ENCODE assay signal across 9 cellular contexts in the genomic region with DNA sequence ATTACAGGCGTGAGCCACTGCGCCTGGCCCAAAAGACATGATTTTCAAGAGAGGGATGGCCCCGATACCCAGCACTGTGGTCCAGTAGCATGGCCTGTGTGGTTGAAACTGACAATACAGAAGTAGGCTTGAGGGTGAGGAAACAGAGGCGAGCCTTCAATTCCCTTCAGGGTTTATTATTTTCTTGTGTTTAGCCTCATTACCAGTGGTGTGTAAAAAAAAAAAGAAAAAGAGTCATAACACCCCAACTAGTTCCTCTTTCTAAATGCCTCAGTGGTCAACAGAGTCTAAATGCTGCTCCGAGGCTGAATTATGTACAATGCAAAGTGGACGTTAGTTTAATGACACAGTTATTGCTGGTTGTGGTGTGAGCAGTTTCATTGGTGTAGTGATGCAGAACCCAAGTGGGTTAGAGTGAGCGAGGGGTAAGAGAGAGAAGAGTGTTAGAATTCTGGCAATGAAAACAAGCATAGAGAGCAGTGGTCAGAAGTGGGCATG. TPM values are rescaled to one million over a fixed set of nuclear protein-coding genes. Genes with fewer than 3 reads are reported as not detected.
DNase-seq lines count a peak whose midpoint lies in the region; ATAC-seq, FAIRE-seq and TF ChIP-seq lines count a peak whose summit lies in the region.
"Had no signal": no experiment of that assay in that cellular context is flagged by ENCODE, and none has a peak within 500 bp of the region (broad histone marks: within the 10 kb centered on the region; RNA-seq: fewer than 3 reads in every experiment).

No MANE protein-coding gene starts in this region.

- H3K4me2 ChIP-seq in Karpas-422 (ENCODE audit: low read depth, low read length, poor library complexity, severe bottlenecking), result peak overlapping the region; percentile 61

- intact Hi-C loops in prostate gland (cut with DNase I) (no loop called here), posterior vena cava (cut with DNase I) (no loop called here), kidney (cut with DNase I) (no loop called here)

- TF ChIP-seq POLR2A in prostate gland (IDR thresholded peaks at IDR 0.05), result no peak

- no peak for FAIRE-seq in kidney (lab: Jason Lieb, UNC)

- peaks cover 4% of the 10 kb centered on the region; the same call in 1 of the 2 replicates for H3K36me3 ChIP-seq in Karpas-422 (ENCODE audit: insufficient read depth, low read length)
- H3K36me3 ChIP-seq in neutrophil, result peaks cover 15% of the 10 kb centered on the region
- no peaks in the 10 kb centered on the region for H3K36me3 ChIP-seq in prostate gland
- peaks cover 2 to 3% of the 10 kb centered on the region in 2 donors for H3K36me3 ChIP-seq in kidney (ENCODE audit: control insufficient read depth in 1 of 2, insufficient read depth in 2 of 2, low read length in 2 of 2)

- no peaks in the 10 kb centered on the region for H3K9me3 ChIP-seq in Karpas-422 (ENCODE audit: low read length)
- H3K9me3 ChIP-seq in neutrophil, result no peaks in the 10 kb centered on the region
- no peaks in the 10 kb centered on the region for H3K9me3 ChIP-seq in prostate gland
- no peaks in the 10 kb centered on the region for H3K9me3 ChIP-seq in kidney (ENCODE audit: control insufficient read depth in 1 of 2, low read length in 2 of 2)

- H2AFZ ChIP-seq in Karpas-422 (ENCODE audit: low read length), result no peak overlapping the region

- H3K79me2 ChIP-seq in Karpas-422 (ENCODE audit: low read length), result peaks cover 39% of the 10 kb centered on the region

- H3K27me3 ChIP-seq in Karpas-422 (ENCODE audit: low read length) (no peaks in the 10 kb centered on the region), neutrophil (no peaks in the 10 kb centered on the region), prostate gland (replicated peaks; ENCODE audit: insufficient read depth) (no peaks in the 10 kb centered on the region)

- WGBS in prostate gland, result 91% methylated on average over 7 of the region's 7 CpGs

- TF ChIP-seq CTCF in neutrophil (IDR thresholded peaks at IDR 0.05), result no peak
- no peak for TF ChIP-seq CTCF in prostate gland (IDR thresholded peaks at IDR 0.05)
- no peak for TF ChIP-seq CTCF in kidney (IDR thresholded peaks at IDR 0.05; ENCODE audit: borderline replicate concordance, extremely low read depth, insufficient read depth)

- DNase-seq in Karpas-422, result peak; percentile 95
- no peak for DNase-seq in prostate gland (ENCODE audit: low spot score)
- no peak for DNase-seq in SHP77 treated with DMSO at 0.1 percent for 48 hours (lab: John Stamatoyannopoulos, UW)
- no peak for DNase-seq in posterior vena cava (ENCODE audit: low spot score)
- DNase-seq in kidney, result no peak
- DNase-seq: stimulated activated CD4-positive, alpha-beta T cell treated with anti-CD3 and anti-CD28 coated beads, Interleukin-15, amount 100 ng/mL, for 24 hours had no signal

- peak; percentile 99 for ATAC-seq in GM18909 (IDR thresholded peaks at IDR 0.05; ENCODE audit: poor library complexity, unreplicated experiment)
- peak; percentile 99 for ATAC-seq in HG02642 (IDR thresholded peaks at IDR 0.05; ENCODE audit: poor library complexity, unreplicated experiment)

- no peaks in the 10 kb centered on the region for H3K9me2 ChIP-seq in Karpas-422 (replicated peaks; ENCODE audit: insufficient read depth, low read length)

- H3K4me1 ChIP-seq in Karpas-422 (ENCODE audit: low read length), result peaks cover 55% of the 10 kb centered on the region
- no peaks in the 10 kb centered on the region for H3K4me1 ChIP-seq in neutrophil (ENCODE audit: control insufficient read depth in 1 of 2, insufficient read depth in 1 of 2, low read depth in 1 of 2, low read length in 1 of 2)
- no peaks in the 10 kb centered on the region for H3K4me1 ChIP-seq in prostate gland (replicated peaks)
- peaks cover 0 to 4% of the 10 kb centered on the region in 2 donors for H3K4me1 ChIP-seq in kidney (ENCODE audit: control insufficient read depth in 1 of 2, insufficient read depth in 1 of 2, low read depth in 1 of 2, low read length in 2 of 2)

- H3K4me3 ChIP-seq in Karpas-422 (ENCODE audit: low read length), result peak overlapping the region; percentile 51
- H3K4me3 ChIP-seq in neutrophil (ENCODE audit: low read depth in 1 of 2, low read length in 1 of 2), result no peak overlapping the region
- no peak overlapping the region for H3K4me3 ChIP-seq in prostate gland
- H3K4me3 ChIP-seq in kidney (ENCODE audit: low read length in 2 of 2), result no peak overlapping the region

- H3K9ac ChIP-seq in Karpas-422 (ENCODE audit: low read length) (peak overlapping the region; percentile 60), kidney (ENCODE audit: low read length in 2 of 2) (no peak overlapping the region)

- peaks cover 7% of the 10 kb centered on the region; the same call in 1 of the 2 replicates for H4K20me1 ChIP-seq in Karpas-422 (ENCODE audit: insufficient read depth, low read depth, low read length)

- peak overlapping the region; percentile 89 for H3K27ac ChIP-seq in Karpas-422 (ENCODE audit: low read length)
- peak overlapping the region; percentile 33 for H3K27ac ChIP-seq in neutrophil
- H3K27ac ChIP-seq in prostate gland, result no peak overlapping the region
- H3K27ac ChIP-seq in kidney (ENCODE audit: low read depth in 2 of 2, low read length in 2 of 2), result no peak overlapping the region

RNA-seq across cellular contexts. Expression of gene SNX30, which starts 58.8 kb away (rescaled TPM):
- 41.1 and 43.8 TPM in 2 replicates for total RNA-seq in Karpas-422 (2014; rRNA removed; shearing (Covaris generic); ENCODE audit: low replicate concordance)
- total RNA-seq in prostate gland (10 to 100 TPM in 1 of 2 donors, 1 to 10 TPM in 1; 6.3 to 38.7 TPM), posterior vena cava (1 to 10 TPM; 7.8 to 8.6 TPM), kidney (22.9 TPM)
- 7.9 TPM for polyA plus RNA-seq in kidney (ENCODE audit: insufficient read depth, low read depth, low replicate concordance)

Comparison
In these comparisons a context has a peak if more than half of its experiments do, and no peak if none do; other contexts are left out.
1. H3K27ac ChIP-seq: peak in Karpas-422 (single experiment) and neutrophil (single experiment); none in prostate gland (0 of 2) and kidney (0 of 2).